8 cellular contexts compared by ENCODE assay signal in the genomic region with DNA sequence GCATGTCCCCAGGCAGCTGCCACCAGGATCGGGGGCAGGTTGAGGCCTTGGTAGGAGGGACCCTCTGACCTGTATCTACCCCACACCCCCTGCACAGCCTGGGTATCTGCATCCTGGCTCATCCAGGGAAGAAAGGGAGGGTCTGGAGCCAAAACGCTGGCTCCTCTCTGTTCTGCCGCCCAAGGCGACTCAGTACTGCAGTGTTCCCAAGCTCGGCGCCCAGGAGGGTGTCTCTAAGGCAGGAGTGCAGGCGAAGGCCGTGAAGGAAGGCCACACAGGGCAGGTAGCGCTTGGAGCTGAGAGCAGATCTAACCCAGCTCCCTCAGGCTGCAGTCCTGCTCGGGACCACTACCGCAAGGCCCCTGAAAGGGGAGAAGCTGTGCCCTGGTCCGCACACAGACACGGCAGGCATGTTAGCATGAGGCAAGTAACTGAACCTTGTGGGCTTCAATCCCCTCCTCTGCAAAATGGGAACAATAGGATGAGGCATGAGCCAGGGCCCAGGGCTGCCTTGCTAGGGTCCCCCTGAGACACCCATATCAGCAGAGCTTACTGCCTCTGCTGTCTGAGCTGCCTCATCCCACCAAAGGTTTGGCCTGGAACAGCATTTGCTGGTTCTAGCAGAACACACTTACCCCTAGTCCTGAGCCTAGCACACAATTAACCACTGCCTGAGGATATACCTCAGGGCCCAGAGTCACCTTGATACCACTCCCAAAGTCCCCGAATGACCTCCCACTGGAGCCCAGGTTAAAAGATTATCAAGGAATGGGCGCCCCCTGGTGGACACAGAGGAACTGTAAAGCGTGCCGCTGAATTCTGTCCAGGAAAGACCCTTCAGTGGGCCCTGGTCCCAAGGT. TPM values are rescaled to one million over a fixed set of nuclear protein-coding genes. Genes with fewer than 3 reads are reported as not detected.
DNase-seq lines count a peak whose midpoint lies in the region; ATAC-seq and TF ChIP-seq lines count a peak whose summit lies in the region.

No MANE protein-coding gene starts in this region.

- WGBS in IMR-90 (ENCODE audit: extremely low coverage in 2 of 2, insufficient read length in 1 of 2), 2 experiments, result 78% methylated on average over 6 of the region's 17 CpGs; no CpG with 5 or more reads in 1 of the 2 experiments

- H3K27me3 ChIP-seq in IMR-90 (ENCODE audit: control insufficient read depth, insufficient read depth, low read length) (no peaks in the 10 kb centered on the region), RWPE2 (ENCODE audit: insufficient read depth, poor library complexity, severe bottlenecking) (no peaks in the 10 kb centered on the region), uterus (no peaks in the 10 kb centered on the region)

- no peak overlapping the region for H4K5ac ChIP-seq in IMR-90 (ENCODE audit: low read depth, low read length)

- H2BK20ac ChIP-seq in IMR-90 (ENCODE audit: low read depth, low read length), result peak overlapping the region; percentile 28; the same call in 1 of the 2 replicates

- ATAC-seq in IMR-90 (ENCODE audit: low read depth) (no peak; the same call in 1 of the 2 replicates), RWPE2 (ENCODE audit: low read depth) (peak; percentile 18), HG02884 (IDR thresholded peaks at IDR 0.05; ENCODE audit: unreplicated experiment) (no peak)

- no peak for TF ChIP-seq POLR2A in IMR-90 (IDR thresholded peaks at IDR 0.05; ENCODE audit: low read depth, low read length)
- no peak for TF ChIP-seq POLR2A in uterus (IDR thresholded peaks at IDR 0.05)

- H4K20me1 ChIP-seq in IMR-90 (ENCODE audit: insufficient read depth, low read length), result peaks cover 50% of the 10 kb centered on the region

- POLR2A ChIA-PET in IMR-90 (lab: Charles Lee; ENCODE audit: unreplicated experiment), result interaction anchor here (1.2 kb wide), 1 partner anchor 37 kb away, joined by 4 read pairs; no protein-coding TSS in a partner anchor

- peaks cover 12% of the 10 kb centered on the region for H3K9me1 ChIP-seq in IMR-90 (ENCODE audit: insufficient read depth, low read length)

- no peak overlapping the region for H3K23ac ChIP-seq in IMR-90 (ENCODE audit: low read depth, low read length)

- DNase-seq in DMS53 (lab: John Stamatoyannopoulos, UW), result peak; percentile 82
- no peak for DNase-seq in IMR-90
- DNase-seq in RWPE2 (ENCODE audit: low spot score), result no peak
- peak; percentile 93 for DNase-seq in activated effector memory CD4-positive, alpha-beta T cell treated with anti-CD3 and anti-CD28 coated beads, Interleukin-2, amount 50 U/mL, for 16 hours
- DNase-seq in glomerular visceral epithelial cell (ENCODE audit: extremely low spot score), result peak; percentile 71
- DNase-seq in posterior cingulate gyrus, result peak in 8 of 10 donors; percentile 70 to 91 (median 79)
- DNase-seq in uterus, result peak; percentile 69 to 80

- H3K36me3 ChIP-seq in IMR-90 (ENCODE audit: control insufficient read depth, insufficient read depth, low read length) (peaks cover 18% of the 10 kb centered on the region), RWPE2 (ENCODE audit: low read depth) (peaks cover 34% of the 10 kb centered on the region), uterus (no peaks in the 10 kb centered on the region)

- peak overlapping the region in 1 of 2 experiments; percentile 64; a peak in 2 of 4 replicates for H4K8ac ChIP-seq in IMR-90 (ENCODE audit: low read depth in 2 of 2, low read length in 2 of 2)

- H3K79me1 ChIP-seq in IMR-90 (ENCODE audit: low read depth in 1 of 2, low read length in 2 of 2), result peaks cover 0 to 33% of the 10 kb centered on the region in 2 experiments; a peak in 2 of 4 replicates

- H3K9me3 ChIP-seq in IMR-90 (ENCODE audit: control insufficient read depth, insufficient read depth, low read length) (no peaks in the 10 kb centered on the region), RWPE2 (ENCODE audit: severe bottlenecking) (no peaks in the 10 kb centered on the region), uterus (no peaks in the 10 kb centered on the region)

- peak overlapping the region; percentile 92 for H3K4ac ChIP-seq in IMR-90 (ENCODE audit: low read depth, low read length)

- TF ChIP-seq RAD21 in IMR-90 (IDR thresholded peaks at IDR 0.05; ENCODE audit: low read length), result peak; percentile 60

- H3K18ac ChIP-seq in IMR-90 (ENCODE audit: low read depth, low read length), result no peak overlapping the region

- H3K56ac ChIP-seq in IMR-90 (ENCODE audit: extremely low read depth, insufficient read depth, low read length), result no peak overlapping the region

- H3K27ac ChIP-seq in IMR-90 (ENCODE audit: insufficient read depth, low read length), result no peak overlapping the region; the same call in 1 of the 2 replicates
- peak overlapping the region; percentile 90 for H3K27ac ChIP-seq in RWPE2 (ENCODE audit: poor library complexity, severe bottlenecking)
- H3K27ac ChIP-seq in uterus, result peak overlapping the region in 1 of 2 donors; percentile 29

- no peak overlapping the region for H3K14ac ChIP-seq in IMR-90 (replicated peaks; ENCODE audit: low read depth, low read length)

- H3K4me1 ChIP-seq in IMR-90 (ENCODE audit: control insufficient read depth, insufficient read depth, low read length), result peaks cover 26% of the 10 kb centered on the region
- H3K4me1 ChIP-seq in RWPE2 (ENCODE audit: insufficient read depth, poor library complexity, severe bottlenecking), result peaks cover 3% of the 10 kb centered on the region
- peaks cover 0 to 13% of the 10 kb centered on the region in 2 donors for H3K4me1 ChIP-seq in uterus

- H2AFZ ChIP-seq in IMR-90 (replicated peaks; ENCODE audit: low read length, poor library complexity), result peak overlapping the region; percentile 91

- H2BK120ac ChIP-seq in IMR-90 (ENCODE audit: low read depth, low read length), result no peak overlapping the region

- no peak overlapping the region for H2BK15ac ChIP-seq in IMR-90 (ENCODE audit: low read depth, low read length)

- CTCF ChIA-PET in IMR-90 (lab: Yijun Ruan, JAX), result interaction anchor here (0.5 to 4.4 kb wide), 13 partner anchors 10 to 349 kb away, joined by 3 to 57 read pairs (median 4); a partner anchor contains a TSS

- no peak overlapping the region for H3K9ac ChIP-seq in IMR-90 (ENCODE audit: low read depth, low read length)

- H2BK5ac ChIP-seq in IMR-90 (ENCODE audit: low read depth, low read length, poor library complexity, severe bottlenecking), result peak overlapping the region; percentile 19

- H3K4me2 ChIP-seq in IMR-90 (ENCODE audit: low read depth, low read length), result no peak overlapping the region

- dilution Hi-C loops in IMR-90 (cut with HindIII; ENCODE audit: low sequenced_read_pairs, unreplicated experiment), result no loop called here

- TF ChIP-seq CTCF in IMR-90 (conservative IDR thresholded peaks at IDR 0.05; ENCODE audit: low read depth, low read length), result peak; percentile 67
- TF ChIP-seq CTCF in RWPE2 (IDR thresholded peaks at IDR 0.05; ENCODE audit: poor library complexity, severe bottlenecking), result peak; percentile 87
- TF ChIP-seq CTCF in uterus (IDR thresholded peaks at IDR 0.05), result peak; percentile 88 to 89 (median 88)

- H4K91ac ChIP-seq in IMR-90 (ENCODE audit: insufficient read depth, low read depth, low read length), result no peak overlapping the region

- no TSS peak for BruUV-seq in IMR-90 (replicated peaks; lab: Mats Ljungman, UMichigan)

- H2AK9ac ChIP-seq in IMR-90 (replicated peaks; ENCODE audit: low read depth, low read length, poor library complexity), result no peak overlapping the region

- peak overlapping the region; percentile 92; the same call in 1 of the 2 replicates for H2AK5ac ChIP-seq in IMR-90 (ENCODE audit: low read depth, low read length)

- in situ Hi-C loops in IMR-90 (cut with MboI; ENCODE audit: low sequenced_read_pairs), result loop anchor here (5.0 kb wide), 2 partner anchors 38 to 103 kb away; no protein-coding TSS in a partner anchor

- H3K4me3 ChIP-seq in IMR-90 (ENCODE audit: insufficient read depth, low read depth, low read length) (no peak overlapping the region), RWPE2 (ENCODE audit: severe bottlenecking) (no peak overlapping the region), uterus (no peak overlapping the region)

- intact Hi-C loops in IMR-90 (cut with micrococcal nuclease), result loop anchor here (1.0 to 5.0 kb wide), 4 partner anchors 38 to 153 kb away; no protein-coding TSS in a partner anchor
- intact Hi-C loops in posterior cingulate gyrus (cut with DNase I), result loop anchor here (1.0 to 5.0 kb wide), 3 partner anchors 38 to 198 kb away; a partner anchor contains a TSS
- intact Hi-C loops in uterus (cut with DNase I; ENCODE audit: low total_unique reads), result no loop called here

TF ChIP-seq in IMR-90, 13 proteins besides CTCF, POLR2A, EP300 and RAD21:
- TF ChIP-seq CHD1 (IDR thresholded peaks at IDR 0.05; ENCODE audit: low read depth, low read length) (no peak), SMC3 (IDR thresholded peaks at IDR 0.05; ENCODE audit: low read depth, low read length) (peak; percentile 50), MAZ (IDR thresholded peaks at IDR 0.05; ENCODE audit: borderline replicate concordance, low read depth, low read length) (peak; percentile 31; the same call in 1 of the 2 replicates), BHLHE40 (IDR thresholded peaks at IDR 0.05; ENCODE audit: low read depth, low read length) (0 out of 2 replicates have a peak, but pooled peaks have one; percentile 19), RCOR1 (IDR thresholded peaks at IDR 0.05; ENCODE audit: insufficient replicate concordance, low read length) (no peak), FOS (IDR thresholded peaks at IDR 0.05; ENCODE audit: low read depth, low read length) (no peak)

RNA-seq across cellular contexts. Expression of a gene that starts 6.5 kb away (rescaled TPM):
- total RNA-seq in IMR-90 (2012; rRNA removed) (380 and 776 TPM in 2 replicates), uterus (100 to 1,000 TPM; 693 to 966 (median 818) TPM)
- 647 and 742 TPM in 2 replicates for polyA plus RNA-seq in IMR-90 (2012; rRNA removed)
- 585 and 1,669 TPM in 2 replicates for polyA plus RNA-seq in IMR-90 (2012; cell fraction: cytosol; rRNA removed)
- polyA plus RNA-seq in IMR-90 (2012; cell fraction: nucleus; rRNA removed; ENCODE audit: low replicate concordance), result 208 and 388 TPM in 2 replicates

Comparison
In these comparisons a context has a peak if more than half of its experiments do, and no peak if none do; other contexts are left out.
1. DNase-seq: peak in DMS53 (single experiment), activated effector memory CD4-positive, alpha-beta T cell treated with anti-CD3 and anti-CD28 coated beads, Interleukin-2, amount 50 U/mL, for 16 hours (single experiment), glomerular visceral epithelial cell (single experiment), posterior cingulate gyrus (8 of 10) and uterus (2 of 2); none in IMR-90 (single experiment) and RWPE2 (single experiment).
2. Peak in every context shown above with its lines, with median percentiles within 50 percentile points of each other: CTCF ChIP-seq.